In the genomic region with DNA sequence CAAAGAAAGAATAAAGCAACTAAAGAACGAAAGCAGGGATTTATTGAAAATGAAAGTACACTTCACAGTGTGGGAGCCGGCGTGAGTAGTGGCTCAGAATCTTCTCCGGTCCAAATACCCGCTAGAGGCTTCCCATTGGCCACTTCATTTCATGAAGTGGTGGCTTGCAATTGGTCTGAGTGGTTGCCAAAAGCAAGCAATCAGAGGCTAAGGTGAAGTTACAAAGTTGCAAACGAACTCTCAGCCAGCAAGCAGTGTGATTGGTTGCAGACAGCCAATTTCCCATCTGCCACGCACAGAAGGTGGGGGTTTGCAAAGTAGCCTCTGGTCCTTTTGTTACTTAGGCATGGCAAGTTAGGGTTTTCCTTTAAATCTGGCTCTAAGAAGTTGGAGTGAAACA, we compare ENCODE assay signal across 9 cellular contexts. TPM values are rescaled to one million over a fixed set of nuclear protein-coding genes. Genes with fewer than 3 reads are reported as not detected.
DNase-seq lines count a peak whose midpoint lies in the region; ATAC-seq and TF ChIP-seq lines count a peak whose summit lies in the region.
"Had no signal": no experiment of that assay in that cellular context is flagged by ENCODE, and none has a peak within 500 bp of the region (broad histone marks: within the 10 kb centered on the region; RNA-seq: fewer than 3 reads in every experiment).

No MANE protein-coding gene starts in this region.

- intact Hi-C loops in gastrocnemius medialis (cut with DNase I; ENCODE audit: low total_unique reads) (no loop called here), posterior vena cava (cut with DNase I) (loop anchor here in 1 of 2 donors (5.0 kb wide), 1 partner anchor 511 kb away; no protein-coding TSS in a partner anchor)

- ATAC-seq in GM18520 (IDR thresholded peaks at IDR 0.05; ENCODE audit: unreplicated experiment) (peak; percentile 88), gastrocnemius medialis (peak; percentile 60 to 82), foreskin keratinocyte (no peak), HG02642 (IDR thresholded peaks at IDR 0.05; ENCODE audit: poor library complexity, unreplicated experiment) (no peak)

- peak overlapping the region; percentile 85 for H3K4me2 ChIP-seq in fibroblast of lung (ENCODE audit: extremely low read depth, insufficient read depth, low read length)

- no peaks in the 10 kb centered on the region for H3K79me2 ChIP-seq in fibroblast of lung (ENCODE audit: control insufficient read depth, insufficient read depth, low read length)

- no peak for TF ChIP-seq POLR2A in gastrocnemius medialis (IDR thresholded peaks at IDR 0.05)

- DNase-seq in NCI-H226 (peak; percentile 90), fibroblast of lung (ENCODE audit: low read depth in 2 of 2) (peak; percentile 49 to 68), gastrocnemius medialis (peak; percentile 17 to 27), foreskin keratinocyte (no peak), posterior vena cava (ENCODE audit: low spot score) (no peak), midbrain (lab: John Stamatoyannopoulos, UW) (no peak)

- H3K4me3 ChIP-seq in fibroblast of lung (replicated peaks in 1 of 4; ENCODE audit: control extremely low read depth in 1 of 4, insufficient read depth in 1 of 4, low read depth in 3 of 4, low read length in 4 of 4) (peak overlapping the region; percentile 32 to 50 (median 38)), gastrocnemius medialis (peak overlapping the region; percentile 23 to 47 (median 35))

- in situ Hi-C loops in gastrocnemius medialis (cut with MboI; ENCODE audit: low sequenced_read_pairs in 4 of 4): loop anchor here in 1 of 4 donors (25.0 kb wide), 1 partner anchor 566 kb away; no protein-coding TSS in a partner anchor

- H3K4me1 ChIP-seq in fibroblast of lung (ENCODE audit: control insufficient read depth, extremely low read depth, insufficient read depth, low read length) (peaks cover 4% of the 10 kb centered on the region), gastrocnemius medialis (no peaks in the 10 kb centered on the region), foreskin keratinocyte (peaks cover 15% of the 10 kb centered on the region)

- no peaks in the 10 kb centered on the region for H3K36me3 ChIP-seq in fibroblast of lung (ENCODE audit: control insufficient read depth, insufficient read depth, low read length)
- H3K36me3 ChIP-seq in gastrocnemius medialis: no peaks in the 10 kb centered on the region

- H3K27me3 ChIP-seq in fibroblast of lung (ENCODE audit: control insufficient read depth, insufficient read depth, low read length): no peaks in the 10 kb centered on the region
- H3K27me3 ChIP-seq in gastrocnemius medialis: no peaks in the 10 kb centered on the region
- no peaks in the 10 kb centered on the region for H3K27me3 ChIP-seq in foreskin keratinocyte

- H3K27ac ChIP-seq in fibroblast of lung (ENCODE audit: insufficient read depth, low read length): peak overlapping the region; percentile 60
- H3K27ac ChIP-seq in gastrocnemius medialis: no peak overlapping the region
- H3K27ac ChIP-seq in foreskin keratinocyte: no peak overlapping the region

- TF ChIP-seq CTCF in fibroblast of lung (conservative IDR thresholded peaks at IDR 0.05 in 1 of 2, IDR thresholded peaks at IDR 0.05 in 1 of 2; ENCODE audit: low read depth in 1 of 2, low read length in 2 of 2) (no peak), gastrocnemius medialis (IDR thresholded peaks at IDR 0.05 in 4 of 5, conservative IDR thresholded peaks at IDR 0.05 in 1 of 5) (no peak), foreskin keratinocyte (conservative IDR thresholded peaks at IDR 0.05) (no peak)

- no peak overlapping the region for H3K9ac ChIP-seq in fibroblast of lung (ENCODE audit: insufficient read depth, low read length)

- no peaks in the 10 kb centered on the region for H4K20me1 ChIP-seq in fibroblast of lung (ENCODE audit: control insufficient read depth, extremely low read depth, insufficient read depth, low read length)

- H3K9me3 ChIP-seq in fibroblast of lung (ENCODE audit: control insufficient read depth, insufficient read depth, low read depth, low read length) (no peaks in the 10 kb centered on the region), gastrocnemius medialis (no peaks in the 10 kb centered on the region)

- peak overlapping the region; percentile 67 for H2AFZ ChIP-seq in fibroblast of lung (ENCODE audit: low read length)

RNA-seq across cellular contexts. Expression of a gene that starts 6.7 kb away (rescaled TPM):
- 17.7 and 27.4 TPM in 2 replicates for total RNA-seq in fibroblast of lung
- polyA plus RNA-seq in fibroblast of lung: 25.8 and 26.1 TPM in 2 replicates
- 13.0 and 15.9 TPM in 2 replicates for polyA plus RNA-seq in fibroblast of lung (2012)
- polyA minus RNA-seq in fibroblast of lung (ENCODE audit: low replicate concordance): 9.3 and 54.4 TPM in 2 replicates
- 10 to 100 TPM; 21.9 to 60.7 (median 34.2) TPM for total RNA-seq in gastrocnemius medialis
- 30.2 and 30.9 TPM in 2 replicates for total RNA-seq in foreskin keratinocyte
- polyA plus RNA-seq in foreskin keratinocyte: 4.6 and 5.4 TPM in 2 replicates
- 10 to 100 TPM; 35.2 to 45.1 TPM for total RNA-seq in posterior vena cava

RNA-seq across cellular contexts. Expression of a gene that starts 38.6 kb away (rescaled TPM):
- total RNA-seq in fibroblast of lung (not detected in 2 replicates), gastrocnemius medialis (not detected), foreskin keratinocyte (not detected in 2 replicates), posterior vena cava (not detected)
- polyA plus RNA-seq in fibroblast of lung (not detected in 2 replicates), foreskin keratinocyte (not detected in 2 replicates)
- not detected in 2 replicates for polyA plus RNA-seq in fibroblast of lung (2012)
- polyA minus RNA-seq in fibroblast of lung (ENCODE audit: low replicate concordance): not detected in 2 replicates
- total RNA-seq: dermis microvascular lymphatic vessel endothelial cell had no signal

Comparison
In these comparisons a context has a peak if more than half of its experiments do, and no peak if none do; other contexts are left out.
1. ATAC-seq: peak in GM18520 (single experiment) and gastrocnemius medialis (2 of 2); none in foreskin keratinocyte (single experiment) and HG02642 (single experiment).
2. DNase-seq: peak in NCI-H226 (single experiment), fibroblast of lung (2 of 2) and gastrocnemius medialis (2 of 2); none in foreskin keratinocyte (0 of 2), posterior vena cava (single experiment) and midbrain (single experiment).